Comparison of ENCODE assay signal across 8 cellular contexts in the genomic region with DNA sequence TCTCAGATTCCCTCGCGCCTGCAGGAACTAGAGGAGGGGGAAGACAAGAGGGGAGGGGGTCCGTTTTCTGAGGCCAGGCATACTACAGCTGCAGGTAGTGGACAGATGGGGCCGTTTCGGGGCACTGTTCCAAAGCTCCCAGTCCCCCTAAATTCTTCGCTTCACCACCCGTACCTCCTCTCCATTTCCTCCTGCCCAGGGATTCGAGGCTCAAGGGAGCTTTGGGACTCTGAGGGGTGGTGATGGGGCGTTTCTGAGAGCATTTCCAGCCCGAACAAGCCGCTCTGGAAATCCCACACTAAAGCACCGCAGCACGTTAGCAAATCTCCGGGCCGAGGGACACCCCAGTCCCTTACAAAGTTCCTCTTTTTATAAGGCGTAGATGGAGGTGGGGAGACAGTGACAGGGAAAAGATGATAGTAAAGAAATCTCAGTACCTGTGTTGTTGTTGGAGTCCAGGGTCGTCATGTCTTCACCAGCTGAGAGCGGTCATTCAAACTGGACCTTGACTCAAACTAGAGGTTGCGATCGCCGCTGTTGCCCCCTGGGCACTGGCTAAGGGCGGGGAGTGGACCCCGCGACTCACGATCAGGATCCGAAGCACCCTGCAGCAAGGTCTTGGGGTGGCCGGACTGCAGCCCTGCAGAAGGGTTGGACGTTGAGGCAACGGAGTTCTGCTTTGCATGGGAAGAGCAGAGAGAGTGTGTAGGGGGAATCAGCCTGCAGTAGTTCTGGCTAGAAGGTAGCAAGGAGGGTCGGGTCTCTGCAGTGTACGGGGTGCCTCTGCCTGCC. TPM values are rescaled to one million over a fixed set of nuclear protein-coding genes. Genes with fewer than 3 reads are reported as not detected.
A peak's percentile ranks its signal among the peaks of the same experiment; 100 is the strongest.
DNase-seq lines count a peak whose midpoint lies in the region; ATAC-seq, FAIRE-seq and TF ChIP-seq lines count a peak whose summit lies in the region.

No MANE protein-coding gene starts in this region.

- POLR2A ChIA-PET in IMR-90 (lab: Charles Lee; ENCODE audit: unreplicated experiment) (interaction anchor here (0.9 to 1.2 kb wide), 2 partner anchors 9 to 46 kb away, joined by 3 to 5 read pairs; partner anchors contain the start of gene MED24), K562 (lab: Yijun Ruan, JAX) (interaction anchor here (0.6 to 5.6 kb wide), 14 partner anchors 8 to 647 kb away, joined by 3 to 66 read pairs (median 6); partner anchors contain the start of genes CASC3 and CSF3)

- no peak for FAIRE-seq in K562 (lab: Jason Lieb, UNC)

- TF ChIP-seq EP300 in K562 (IDR thresholded peaks at IDR 0.05; ENCODE audit: low read length) (no peak), transverse colon (IDR thresholded peaks at IDR 0.05; ENCODE audit: low read depth) (no peak)

- H4K91ac ChIP-seq in IMR-90 (ENCODE audit: insufficient read depth, low read depth, low read length) = peak overlapping the region; percentile 86

- H4K8ac ChIP-seq in IMR-90 (ENCODE audit: low read depth in 2 of 2, low read length in 2 of 2) = peak overlapping the region; percentile 45 to 51; a peak in 2 of 4 replicates

- peak overlapping the region; percentile 69 for H3K56ac ChIP-seq in IMR-90 (ENCODE audit: extremely low read depth, insufficient read depth, low read length)

- peaks cover 23% of the 10 kb centered on the region for H3K9me1 ChIP-seq in IMR-90 (ENCODE audit: insufficient read depth, low read length)
- H3K9me1 ChIP-seq in K562 (ENCODE audit: control insufficient read depth, insufficient read depth, low read length) = peaks cover 4% of the 10 kb centered on the region

- H3K14ac ChIP-seq in IMR-90 (replicated peaks; ENCODE audit: low read depth, low read length) = peak overlapping the region; percentile 88

- H2BK20ac ChIP-seq in IMR-90 (ENCODE audit: low read depth, low read length) = no peak overlapping the region

- H2AK5ac ChIP-seq in IMR-90 (ENCODE audit: low read depth, low read length) = peak overlapping the region; percentile 91

- H3K27me3 ChIP-seq in IMR-90 (ENCODE audit: control insufficient read depth, insufficient read depth, low read length) = no peaks in the 10 kb centered on the region
- no peaks in the 10 kb centered on the region for H3K27me3 ChIP-seq in K562 (ENCODE audit: control insufficient read depth in 2 of 2, insufficient read depth in 2 of 2, low read length in 2 of 2)
- H3K27me3 ChIP-seq in left lung = no peaks in the 10 kb centered on the region
- no peaks in the 10 kb centered on the region for H3K27me3 ChIP-seq in transverse colon

- intact Hi-C loops in IMR-90 (cut with micrococcal nuclease) (loop anchor here (1.0 kb wide), 1 partner anchor 11 kb away; no protein-coding TSS in a partner anchor), K562 (cut with micrococcal nuclease) (no loop called here), left lung (cut with DNase I) (no loop called here), transverse colon (cut with DNase I; ENCODE audit: low total_unique reads) (no loop called here)

- H3K4me3 ChIP-seq in IMR-90 (ENCODE audit: insufficient read depth, low read depth, low read length) (peak overlapping the region; percentile 65), K562 (peak overlapping the region; percentile 53), left lung (peak overlapping the region; percentile 53 to 74), transverse colon (peak overlapping the region; percentile 53 to 68 (median 62))

- H3K4me2 ChIP-seq in IMR-90 (ENCODE audit: low read depth, low read length) (peak overlapping the region; percentile 75), K562 (ENCODE audit: insufficient read depth, low read length) (peak overlapping the region; percentile 96)

- peak overlapping the region; percentile 74 for H2BK5ac ChIP-seq in IMR-90 (ENCODE audit: low read depth, low read length, poor library complexity, severe bottlenecking)

- peak; percentile 49 to 50 for DNase-seq in AML-193 (lab: John Stamatoyannopoulos, UW)
- DNase-seq in IMR-90 = no peak
- no peak for DNase-seq in K562 (ENCODE audit: extremely low read depth in 1 of 4, low spot score in 3 of 4)
- no peak for DNase-seq in left lung
- DNase-seq in transverse colon = no peak
- no peak for DNase-seq in effector CD8-positive, alpha-beta T cell (lab: John Stamatoyannopoulos, UW)
- no peak for DNase-seq in cortex of kidney (lab: John Stamatoyannopoulos, UW)

- H3K23ac ChIP-seq in IMR-90 (ENCODE audit: low read depth, low read length) = peak overlapping the region; percentile 98

- peak; percentile 61 for TF ChIP-seq POLR2A in IMR-90 (IDR thresholded peaks at IDR 0.05; ENCODE audit: low read depth, low read length)
- no peak for TF ChIP-seq POLR2A in K562 (conservative IDR thresholded peaks at IDR 0.05)
- no peak for TF ChIP-seq POLR2A in transverse colon (IDR thresholded peaks at IDR 0.05)

- peak overlapping the region; percentile 72 for H3K27ac ChIP-seq in IMR-90 (ENCODE audit: insufficient read depth, low read length)
- H3K27ac ChIP-seq in K562 (ENCODE audit: extremely low read depth, low read depth, low read length) = peak overlapping the region; percentile 78
- peak overlapping the region; percentile 85 to 87 for H3K27ac ChIP-seq in left lung
- H3K27ac ChIP-seq in transverse colon = peak overlapping the region; percentile 93 to 99 (median 96)

- dilution Hi-C loops in IMR-90 (cut with HindIII; ENCODE audit: low sequenced_read_pairs, unreplicated experiment) = no loop called here

- H3K4ac ChIP-seq in IMR-90 (ENCODE audit: low read depth, low read length) = peak overlapping the region; percentile 86

- BruUV-seq in IMR-90 (replicated peaks; lab: Mats Ljungman, UMichigan) (TSS peak; percentile 91), K562 (replicated peaks; lab: Mats Ljungman, UMichigan) (TSS peak; percentile 90)

- H4K20me1 ChIP-seq in IMR-90 (ENCODE audit: insufficient read depth, low read length) (peaks cover 8% of the 10 kb centered on the region; the same call in 1 of the 2 replicates), K562 (replicated peaks; ENCODE audit: control insufficient read depth, insufficient read depth, low read length) (no peaks in the 10 kb centered on the region)

- peaks cover 24 to 46% of the 10 kb centered on the region in 2 experiments; a peak in 3 of 4 replicates for H3K79me1 ChIP-seq in IMR-90 (ENCODE audit: low read depth in 1 of 2, low read length in 2 of 2)

- H3K18ac ChIP-seq in IMR-90 (ENCODE audit: low read depth, low read length) = peak overlapping the region; percentile 10

- no peak for TF ChIP-seq RAD21 in IMR-90 (IDR thresholded peaks at IDR 0.05; ENCODE audit: low read length)
- no peak for TF ChIP-seq RAD21 in K562 (CRISPR knock-in tag; conservative IDR thresholded peaks at IDR 0.05 in 1 of 2, IDR thresholded peaks at IDR 0.05 in 1 of 2)

- in situ Hi-C loops in IMR-90 (cut with MboI; ENCODE audit: low sequenced_read_pairs) (no loop called here), K562 (cut with MboI) (no loop called here), transverse colon (cut with MboI; ENCODE audit: low pct_ligation_motif_present in 1 of 4, low pct_unique_long_range_greater_than_20kb in 1 of 4, low sequenced_read_pairs in 3 of 4) (no loop called here)

- WGBS in IMR-90 (ENCODE audit: extremely low coverage in 2 of 2, insufficient read length in 1 of 2), 2 experiments = 2% methylated on average over 13 of the region's 31 CpGs; no CpG with 5 or more reads in 1 of the 2 experiments
- under 1% methylated on average over 30 of the region's 31 CpGs for WGBS in K562 (ENCODE audit: insufficient coverage, low coverage, missing lambda C conversion rate)
- WGBS in transverse colon (ENCODE audit: low coverage in 1 of 2), 2 donors = 1 to 3% methylated on average over 6 to 30 of the region's 31 CpGs

- peaks cover 28% of the 10 kb centered on the region for H3K79me2 ChIP-seq in K562 (ENCODE audit: control insufficient read depth, insufficient read depth, low read length)

- TF ChIP-seq CTCF in IMR-90 (conservative IDR thresholded peaks at IDR 0.05; ENCODE audit: low read depth, low read length) = no peak
- no peak for TF ChIP-seq CTCF in K562 (IDR thresholded peaks at IDR 0.05 in 2 of 3, conservative IDR thresholded peaks at IDR 0.05 in 1 of 3; ENCODE audit: insufficient read depth in 2 of 3, low read depth in 1 of 3, low read length in 3 of 3)
- no peak for TF ChIP-seq CTCF in left lung (IDR thresholded peaks at IDR 0.05)
- TF ChIP-seq CTCF in transverse colon (IDR thresholded peaks at IDR 0.05) = no peak

- peak overlapping the region; percentile 97 for H2AK9ac ChIP-seq in IMR-90 (replicated peaks; ENCODE audit: low read depth, low read length, poor library complexity)

- peak; percentile 7 for ATAC-seq in IMR-90 (ENCODE audit: low read depth)
- peak; percentile 3 for ATAC-seq in K562
- ATAC-seq in left lung = no peak
- no peak for ATAC-seq in GM21381 (IDR thresholded peaks at IDR 0.05; ENCODE audit: unreplicated experiment)

- H3K4me1 ChIP-seq in IMR-90 (ENCODE audit: control insufficient read depth, insufficient read depth, low read length) = peaks cover 22% of the 10 kb centered on the region
- peaks cover 45 to 51% of the 10 kb centered on the region in 2 experiments for H3K4me1 ChIP-seq in K562 (replicated peaks in 1 of 2; ENCODE audit: control insufficient read depth in 2 of 2, insufficient read depth in 2 of 2, low read length in 2 of 2)
- H3K4me1 ChIP-seq in left lung = peaks cover 43 to 97% of the 10 kb centered on the region in 2 donors
- peaks cover 71 to 90% (median 78%) of the 10 kb centered on the region in 4 donors for H3K4me1 ChIP-seq in transverse colon

- peak overlapping the region; percentile 40; the same call in 2 of the 3 replicates for H2BK15ac ChIP-seq in IMR-90 (ENCODE audit: low read depth, low read length)

- H2AFZ ChIP-seq in IMR-90 (replicated peaks; ENCODE audit: low read length, poor library complexity) (peak overlapping the region; percentile 87), K562 (ENCODE audit: low read depth, low read length) (peak overlapping the region; percentile 91)

- H3K36me3 ChIP-seq in IMR-90 (ENCODE audit: control insufficient read depth, insufficient read depth, low read length) (peaks cover 26% of the 10 kb centered on the region), K562 (ENCODE audit: control insufficient read depth, insufficient read depth, low read length) (peaks cover 39% of the 10 kb centered on the region; the same call in 2 of the 3 replicates), left lung (peaks cover 0 to 18% of the 10 kb centered on the region in 2 donors), transverse colon (no peaks in the 10 kb centered on the region)

- H3K9me3 ChIP-seq in IMR-90 (ENCODE audit: control insufficient read depth, insufficient read depth, low read length) (no peaks in the 10 kb centered on the region), K562 (replicated peaks; ENCODE audit: control insufficient read depth, insufficient read depth, low read depth, low read length) (no peaks in the 10 kb centered on the region), left lung (no peaks in the 10 kb centered on the region), transverse colon (no peaks in the 10 kb centered on the region)

- CTCF ChIA-PET in IMR-90 (lab: Yijun Ruan, JAX) = interaction anchor here (1.0 to 2.3 kb wide), 3 partner anchors 11 to 69 kb away, joined by 3 to 12 read pairs (median 3); no protein-coding TSS in a partner anchor
- CTCF ChIA-PET in K562 (lab: Yijun Ruan, JAX; ENCODE audit: low intra/inter-chr PET ratio) = interaction anchor here (0.6 to 0.7 kb wide), 2 partner anchors 17 to 23 kb away, joined by 3 read pairs; no protein-coding TSS in a partner anchor

- peak overlapping the region; percentile 67 for H2BK120ac ChIP-seq in IMR-90 (ENCODE audit: low read depth, low read length)

- H3K9ac ChIP-seq in IMR-90 (ENCODE audit: low read depth, low read length) (peak overlapping the region; percentile 70), K562 (ENCODE audit: insufficient read depth in 1 of 2, low read depth in 2 of 2, low read length in 2 of 2) (peak overlapping the region; percentile 63 to 95)

- peak overlapping the region; percentile 6; the same call in 1 of the 2 replicates for H4K5ac ChIP-seq in IMR-90 (ENCODE audit: low read depth, low read length)

RNA-seq across cellular contexts. Expression of gene NR1D1, which starts 0.6 kb away (rescaled TPM):
- 0.28 and 0.36 TPM in 2 replicates for total RNA-seq in IMR-90 (2012; rRNA removed)
- 4.4 and 7.2 TPM in 2 replicates for polyA plus RNA-seq in IMR-90 (2012; rRNA removed)
- 4.1 and 8.6 TPM in 2 replicates for polyA plus RNA-seq in IMR-90 (2012; cell fraction: cytosol; rRNA removed)
- 11.1 and 25.2 TPM in 2 replicates for polyA plus RNA-seq in IMR-90 (2012; cell fraction: nucleus; rRNA removed; ENCODE audit: low replicate concordance)
- total RNA-seq in K562 (2011; cell fraction: chromatin; rRNA removed; ENCODE audit: low replicate concordance) = 2.3 and 7.8 TPM in 2 replicates
- 3.6 and 4.0 TPM in 2 replicates for total RNA-seq in K562 (2011; cell fraction: nucleolus; rRNA removed)
- total RNA-seq in K562 (2011; cell fraction: nucleoplasm; rRNA removed) = 3.1 and 3.2 TPM in 2 replicates
- 0.78 and 1.00 TPM in 2 replicates for total RNA-seq in K562 (2014; rRNA removed)
- total RNA-seq in K562 (2014; rRNA removed; fragmentation: Illumina TruSeq; extraction: Trizol) = 0.32 and 0.47 TPM in 2 replicates
- total RNA-seq in K562 (2015; rRNA removed; fragmentation: Illumina TruSeq; extraction: Trizol) = 0.65 and 1.2 TPM in 2 replicates
- 6.6 and 7.7 TPM in 2 replicates for total RNA-seq in K562 (2021)
- polyA plus RNA-seq in K562 (2011; rRNA removed) = 0.25 and 0.41 TPM in 2 replicates
- polyA plus RNA-seq in K562 (2011; cell fraction: cytosol; rRNA removed) = 0.21 and 0.89 TPM in 2 replicates
- 1.3 and 5.0 TPM in 2 replicates for polyA plus RNA-seq in K562 (2011; cell fraction: nucleus; rRNA removed)
- 5.3 and 5.4 TPM in 2 replicates for polyA plus RNA-seq in K562 (2012)
- polyA plus RNA-seq in K562 (2014; fragmentation: Illumina TruSeq; extraction: Trizol) = 4.7 and 6.9 TPM in 2 replicates
- polyA plus RNA-seq in K562 (2014; fragmentation: Nextera tagmentation; extraction: Ambion mirVana) = under 1 TPM; 0.27 TPM
- polyA plus RNA-seq in K562 (2014; rRNA removed) = 1.4 and 2.0 TPM in 2 replicates
- polyA minus RNA-seq in K562 (2011; rRNA and poly(A)+ RNA removed) = 0.42 and 0.63 TPM in 2 replicates
- polyA minus RNA-seq in K562 (2011; cell fraction: cytosol; rRNA and poly(A)+ RNA removed) = 0.46 and 3.3 TPM in 2 replicates
- 2.2 and 2.6 TPM in 2 replicates for polyA minus RNA-seq in K562 (2011; cell fraction: nucleus; rRNA and poly(A)+ RNA removed)
- total RNA-seq in left lung = 10 to 100 TPM in 1 of 2 donors, 1 to 10 TPM in 1; 6.5 to 11.4 TPM
- total RNA-seq in transverse colon = 10 to 100 TPM in 1 of 4 donors, 1 to 10 TPM in 3; 4.8 to 18.0 (median 7.3) TPM

RNA-seq across cellular contexts. Expression of gene MSL1, which starts 21.9 kb away (rescaled TPM):
- total RNA-seq in IMR-90 (2012; rRNA removed) (28.3 and 29.7 TPM in 2 replicates), K562 (2014; rRNA removed) (51.7 and 52.4 TPM in 2 replicates), K562 (2014; rRNA removed; fragmentation: Illumina TruSeq; extraction: Trizol) (61.9 and 64.9 TPM in 2 replicates), K562 (2015; rRNA removed; fragmentation: Illumina TruSeq; extraction: Trizol) (77.8 and 91.8 TPM in 2 replicates), K562 (2021) (48.6 and 61.8 TPM in 2 replicates), left lung (100 to 1,000 TPM in 1 of 2 donors, 10 to 100 TPM in 1; 84.1 to 112 TPM), transverse colon (100 to 1,000 TPM in 2 of 4 donors, 10 to 100 TPM in 2; 73.9 to 258 (median 90.6) TPM)
- polyA plus RNA-seq in IMR-90 (2012; rRNA removed) (38.4 and 48.4 TPM in 2 replicates), K562 (2011; rRNA removed) (48.0 and 66.7 TPM in 2 replicates), K562 (2014; fragmentation: Illumina TruSeq; extraction: Trizol) (99.3 and 120 TPM in 2 replicates), K562 (2014; fragmentation: Nextera tagmentation; extraction: Ambion mirVana) (10 to 100 TPM; 13.8 to 13.9 TPM), K562 (2014; rRNA removed) (62.8 and 74.1 TPM in 2 replicates)
- polyA plus RNA-seq in IMR-90 (2012; cell fraction: cytosol; rRNA removed) = 12.2 and 14.7 TPM in 2 replicates
- 45.5 and 129 TPM in 2 replicates for polyA plus RNA-seq in IMR-90 (2012; cell fraction: nucleus; rRNA removed; ENCODE audit: low replicate concordance)
- total RNA-seq in K562 (2011; cell fraction: chromatin; rRNA removed; ENCODE audit: low replicate concordance) = 152 and 243 TPM in 2 replicates
- total RNA-seq in K562 (2011; cell fraction: nucleolus; rRNA removed) = 80.5 and 93.3 TPM in 2 replicates
- 126 and 148 TPM in 2 replicates for total RNA-seq in K562 (2011; cell fraction: nucleoplasm; rRNA removed)
- 15.6 and 17.6 TPM in 2 replicates for polyA plus RNA-seq in K562 (2011; cell fraction: cytosol; rRNA removed)
- polyA plus RNA-seq in K562 (2011; cell fraction: nucleus; rRNA removed) = 122 and 128 TPM in 2 replicates
- polyA plus RNA-seq in K562 (2012) = 40.1 and 52.3 TPM in 2 replicates
- polyA minus RNA-seq in K562 (2011; rRNA and poly(A)+ RNA removed) = 56.6 and 69.1 TPM in 2 replicates
- 16.1 and 30.2 TPM in 2 replicates for polyA minus RNA-seq in K562 (2011; cell fraction: cytosol; rRNA and poly(A)+ RNA removed)
- 40.7 and 50.6 TPM in 2 replicates for polyA minus RNA-seq in K562 (2011; cell fraction: nucleus; rRNA and poly(A)+ RNA removed)

RNA-seq across cellular contexts. Expression of gene THRA, which starts 37.1 kb away (rescaled TPM):
- total RNA-seq in IMR-90 (2012; rRNA removed) = 20.8 and 22.0 TPM in 2 replicates
- polyA plus RNA-seq in IMR-90 (2012; rRNA removed) = 21.9 and 23.4 TPM in 2 replicates
- polyA plus RNA-seq in IMR-90 (2012; cell fraction: cytosol; rRNA removed) = 22.4 and 25.8 TPM in 2 replicates
- 17.8 and 22.5 TPM in 2 replicates for polyA plus RNA-seq in IMR-90 (2012; cell fraction: nucleus; rRNA removed; ENCODE audit: low replicate concordance)
- total RNA-seq in K562 (2011; cell fraction: chromatin; rRNA removed; ENCODE audit: low replicate concordance) = 10.8 and 15.6 TPM in 2 replicates
- total RNA-seq in K562 (2011; cell fraction: nucleolus; rRNA removed) = 7.5 and 8.0 TPM in 2 replicates
- total RNA-seq in K562 (2011; cell fraction: nucleoplasm; rRNA removed) = 10.3 and 15.7 TPM in 2 replicates
- 13.8 and 18.9 TPM in 2 replicates for total RNA-seq in K562 (2014; rRNA removed)
- total RNA-seq in K562 (2014; rRNA removed; fragmentation: Illumina TruSeq; extraction: Trizol) = 7.5 and 9.1 TPM in 2 replicates
- 12.2 and 13.2 TPM in 2 replicates for total RNA-seq in K562 (2015; rRNA removed; fragmentation: Illumina TruSeq; extraction: Trizol)
- total RNA-seq in K562 (2021) = 22.7 and 23.4 TPM in 2 replicates
- 8.3 and 9.3 TPM in 2 replicates for polyA plus RNA-seq in K562 (2011; rRNA removed)
- polyA plus RNA-seq in K562 (2011; cell fraction: cytosol; rRNA removed) = 7.8 and 12.5 TPM in 2 replicates
- polyA plus RNA-seq in K562 (2011; cell fraction: nucleus; rRNA removed) = 7.3 and 15.8 TPM in 2 replicates
- polyA plus RNA-seq in K562 (2012) = 20.0 TPM in 2 replicates
- polyA plus RNA-seq in K562 (2014; fragmentation: Illumina TruSeq; extraction: Trizol) = 19.7 and 21.6 TPM in 2 replicates
- polyA plus RNA-seq in K562 (2014; fragmentation: Nextera tagmentation; extraction: Ambion mirVana) = under 1 TPM; 0.34 to 0.50 TPM
- 12.7 and 13.8 TPM in 2 replicates for polyA plus RNA-seq in K562 (2014; rRNA removed)
- polyA minus RNA-seq in K562 (2011; rRNA and poly(A)+ RNA removed) = 5.8 and 9.7 TPM in 2 replicates
- 6.3 and 7.9 TPM in 2 replicates for polyA minus RNA-seq in K562 (2011; cell fraction: cytosol; rRNA and poly(A)+ RNA removed)
- polyA minus RNA-seq in K562 (2011; cell fraction: nucleus; rRNA and poly(A)+ RNA removed) = 2.3 and 2.6 TPM in 2 replicates
- 10 to 100 TPM; 37.9 to 45.2 TPM for total RNA-seq in left lung
- 10 to 100 TPM; 32.6 to 82.6 (median 58.6) TPM for total RNA-seq in transverse colon

RNA-seq across cellular contexts. Expression of gene CASC3, which starts 40.5 kb away (rescaled TPM):
- total RNA-seq in IMR-90 (2012; rRNA removed) = 24.4 and 25.1 TPM in 2 replicates
- polyA plus RNA-seq in IMR-90 (2012; rRNA removed) = 36.2 and 38.9 TPM in 2 replicates
- 15.9 and 19.2 TPM in 2 replicates for polyA plus RNA-seq in IMR-90 (2012; cell fraction: cytosol; rRNA removed)
- 83.7 and 153 TPM in 2 replicates for polyA plus RNA-seq in IMR-90 (2012; cell fraction: nucleus; rRNA removed; ENCODE audit: low replicate concordance)
- total RNA-seq in K562 (2011; cell fraction: chromatin; rRNA removed; ENCODE audit: low replicate concordance) = 240 and 242 TPM in 2 replicates
- 98.2 and 103 TPM in 2 replicates for total RNA-seq in K562 (2011; cell fraction: nucleolus; rRNA removed)
- total RNA-seq in K562 (2011; cell fraction: nucleoplasm; rRNA removed) = 184 and 228 TPM in 2 replicates
- 21.5 and 30.8 TPM in 2 replicates for total RNA-seq in K562 (2014; rRNA removed)
- 38.2 and 38.7 TPM in 2 replicates for total RNA-seq in K562 (2014; rRNA removed; fragmentation: Illumina TruSeq; extraction: Trizol)
- total RNA-seq in K562 (2015; rRNA removed; fragmentation: Illumina TruSeq; extraction: Trizol) = 34.4 and 36.5 TPM in 2 replicates
- total RNA-seq in K562 (2021) = 57.5 and 61.1 TPM in 2 replicates
- polyA plus RNA-seq in K562 (2011; rRNA removed) = 43.3 and 51.8 TPM in 2 replicates
- polyA plus RNA-seq in K562 (2011; cell fraction: cytosol; rRNA removed) = 29.1 and 32.3 TPM in 2 replicates
- 191 and 220 TPM in 2 replicates for polyA plus RNA-seq in K562 (2011; cell fraction: nucleus; rRNA removed)
- 48.8 and 57.5 TPM in 2 replicates for polyA plus RNA-seq in K562 (2012)
- polyA plus RNA-seq in K562 (2014; fragmentation: Illumina TruSeq; extraction: Trizol) = 56.5 and 65.1 TPM in 2 replicates
- polyA plus RNA-seq in K562 (2014; fragmentation: Nextera tagmentation; extraction: Ambion mirVana) = 10 to 100 TPM; 12.5 to 16.9 TPM
- polyA plus RNA-seq in K562 (2014; rRNA removed) = 35.2 and 38.9 TPM in 2 replicates
- polyA minus RNA-seq in K562 (2011; rRNA and poly(A)+ RNA removed) = 30.6 and 33.1 TPM in 2 replicates
- polyA minus RNA-seq in K562 (2011; cell fraction: cytosol; rRNA and poly(A)+ RNA removed) = 13.3 and 20.1 TPM in 2 replicates
- polyA minus RNA-seq in K562 (2011; cell fraction: nucleus; rRNA and poly(A)+ RNA removed) = 26.1 and 31.4 TPM in 2 replicates
- 10 to 100 TPM; 63.4 to 98.8 TPM for total RNA-seq in left lung
- total RNA-seq in transverse colon = 10 to 100 TPM; 41.8 to 65.1 (median 51.0) TPM

RNA-seq across cellular contexts. Expression of gene MED24, which starts 45.6 kb away (rescaled TPM):
- total RNA-seq in IMR-90 (2012; rRNA removed) (18.6 and 25.8 TPM in 2 replicates), K562 (2014; rRNA removed) (40.0 and 50.2 TPM in 2 replicates), K562 (2014; rRNA removed; fragmentation: Illumina TruSeq; extraction: Trizol) (40.3 and 48.9 TPM in 2 replicates), K562 (2015; rRNA removed; fragmentation: Illumina TruSeq; extraction: Trizol) (48.2 and 53.5 TPM in 2 replicates), K562 (2021) (102 and 108 TPM in 2 replicates), left lung (10 to 100 TPM; 72.0 to 75.2 TPM), transverse colon (100 to 1,000 TPM in 2 of 4 donors, 10 to 100 TPM in 2; 64.3 to 294 (median 112) TPM)
- polyA plus RNA-seq in IMR-90 (2012; rRNA removed) (73.6 and 79.0 TPM in 2 replicates), K562 (2011; rRNA removed) (76.3 and 110 TPM in 2 replicates), K562 (2014; fragmentation: Illumina TruSeq; extraction: Trizol) (117 and 129 TPM in 2 replicates), K562 (2014; fragmentation: Nextera tagmentation; extraction: Ambion mirVana) (1 to 10 TPM; 5.9 to 8.3 TPM), K562 (2014; rRNA removed) (73.3 and 74.8 TPM in 2 replicates)
- 29.9 and 49.0 TPM in 2 replicates for polyA plus RNA-seq in IMR-90 (2012; cell fraction: cytosol; rRNA removed)
- 167 and 365 TPM in 2 replicates for polyA plus RNA-seq in IMR-90 (2012; cell fraction: nucleus; rRNA removed; ENCODE audit: low replicate concordance)
- total RNA-seq in K562 (2011; cell fraction: chromatin; rRNA removed; ENCODE audit: low replicate concordance) = 361 and 745 TPM in 2 replicates
- total RNA-seq in K562 (2011; cell fraction: nucleolus; rRNA removed) = 434 and 442 TPM in 2 replicates
- 293 and 327 TPM in 2 replicates for total RNA-seq in K562 (2011; cell fraction: nucleoplasm; rRNA removed)
- 70.1 and 113 TPM in 2 replicates for polyA plus RNA-seq in K562 (2011; cell fraction: cytosol; rRNA removed)
- polyA plus RNA-seq in K562 (2011; cell fraction: nucleus; rRNA removed) = 331 and 574 TPM in 2 replicates
- polyA plus RNA-seq in K562 (2012) = 97.7 and 114 TPM in 2 replicates
- 79.0 and 96.5 TPM in 2 replicates for polyA minus RNA-seq in K562 (2011; rRNA and poly(A)+ RNA removed)
- 80.5 and 119 TPM in 2 replicates for polyA minus RNA-seq in K562 (2011; cell fraction: cytosol; rRNA and poly(A)+ RNA removed)
- 146 and 149 TPM in 2 replicates for polyA minus RNA-seq in K562 (2011; cell fraction: nucleus; rRNA and poly(A)+ RNA removed)

Comparison
In these comparisons a context has a peak if more than half of its experiments do, and no peak if none do; other contexts are left out.
1. DNase-seq: peak in AML-193 (2 of 2); none in IMR-90 (single experiment), K562 (0 of 4), left lung (0 of 2), transverse colon (single experiment), effector CD8-positive, alpha-beta T cell (single experiment) and cortex of kidney (single experiment).
2. ATAC-seq: peak in IMR-90 (single experiment) and K562 (single experiment); none in left lung (single experiment) and GM21381 (single experiment).
3. Peak in every context shown above with its lines, with median percentiles within 50 percentile points of each other: H3K27ac ChIP-seq and H3K4me3 ChIP-seq.